In genomic region chr22:31944700-31945477, GRCh38 we compare ENCODE assay signal across 1 cellular context.
A peak's percentile ranks its signal among the peaks of the same experiment; 100 is the strongest.
TF ChIP-seq lines count a peak whose summit lies in the region.

No MANE protein-coding gene starts in this region.

TF ChIP-seq in GM12878, 131 proteins besides CTCF, POLR2A, EP300 and RAD21 (continued from another document and continues in another):
- no peak for TF ChIP-seq MYB (IDR thresholded peaks at IDR 0.05; ENCODE audit: borderline replicate concordance, low read depth, low read length)
- no peak for TF ChIP-seq JUND (IDR thresholded peaks at IDR 0.05; ENCODE audit: low read depth, low read length)
- TF ChIP-seq BRCA1 (IDR thresholded peaks at IDR 0.05; ENCODE audit: low read depth, low read length): no peak
- no peak for TF ChIP-seq MEF2A (IDR thresholded peaks at IDR 0.05; ENCODE audit: insufficient read depth, low read depth, low read length)
- no peak for TF ChIP-seq HDAC6 (IDR thresholded peaks at IDR 0.05; ENCODE audit: unreplicated experiment)
- 0 out of 2 replicates have a peak, but pooled peaks have one; percentile 4 for TF ChIP-seq TAF1 (IDR thresholded peaks at IDR 0.05; ENCODE audit: borderline replicate concordance, low read depth, low read length)
- peak; percentile 31; the same call in 1 of the 2 replicates for TF ChIP-seq YY1 (IDR thresholded peaks at IDR 0.05; ENCODE audit: low read depth, low read length)
- TF ChIP-seq CHD4 (IDR thresholded peaks at IDR 0.05): no peak
- TF ChIP-seq ATF7 (IDR thresholded peaks at IDR 0.05; ENCODE audit: low read depth): no peak
- no peak for TF ChIP-seq CBX5 (IDR thresholded peaks at IDR 0.05; ENCODE audit: low read depth)
- TF ChIP-seq EGR1 (IDR thresholded peaks at IDR 0.05; ENCODE audit: borderline replicate concordance in 1 of 2, low read depth in 2 of 2, low read length in 2 of 2): peak in 1 of 2 experiments; percentile 73; a peak in 2 of 3 replicates
- TF ChIP-seq ZBTB11 (CRISPR knock-in tag; IDR thresholded peaks at IDR 0.05): no peak
- no peak for TF ChIP-seq BCL11A (IDR thresholded peaks at IDR 0.05; ENCODE audit: low read depth, low read length)
- TF ChIP-seq TARDBP (IDR thresholded peaks at IDR 0.05; ENCODE audit: borderline replicate concordance): no peak
- TF ChIP-seq SP1 (IDR thresholded peaks at IDR 0.05; ENCODE audit: low read depth, low read length): no peak
- no peak for TF ChIP-seq JUNB (IDR thresholded peaks at IDR 0.05)
- TF ChIP-seq GABPA (IDR thresholded peaks at IDR 0.05; ENCODE audit: low read depth): no peak
- TF ChIP-seq TCF12 (IDR thresholded peaks at IDR 0.05; ENCODE audit: low read depth, low read length): no peak
- TF ChIP-seq SREBF1 (IDR thresholded peaks at IDR 0.05; ENCODE audit: low read length): no peak
- no peak for TF ChIP-seq NR2C1 (IDR thresholded peaks at IDR 0.05)
- no peak for TF ChIP-seq SPI1 (IDR thresholded peaks at IDR 0.05; ENCODE audit: borderline replicate concordance, insufficient read depth, low read depth, low read length)
- no peak for TF ChIP-seq WRNIP1 (IDR thresholded peaks at IDR 0.05; ENCODE audit: borderline replicate concordance, low read depth, low read length)
- no peak for TF ChIP-seq ATF2 (IDR thresholded peaks at IDR 0.05; ENCODE audit: low read length)
- no peak for TF ChIP-seq RUNX3 (IDR thresholded peaks at IDR 0.05; ENCODE audit: low read length)
- TF ChIP-seq RFX5 (IDR thresholded peaks at IDR 0.05; ENCODE audit: low read depth, low read length): no peak
- TF ChIP-seq EED (IDR thresholded peaks at IDR 0.05; ENCODE audit: low read depth): no peak
- no peak for TF ChIP-seq ZZZ3 (IDR thresholded peaks at IDR 0.05; ENCODE audit: control insufficient read depth, insufficient read length, low read depth)
- no peak for TF ChIP-seq KDM1A (IDR thresholded peaks at IDR 0.05; ENCODE audit: borderline replicate concordance)
- no peak for TF ChIP-seq NRF1 (conservative IDR thresholded peaks at IDR 0.05; ENCODE audit: low read depth, low read length)
- no peak for TF ChIP-seq STAT1 (conservative IDR thresholded peaks at IDR 0.05)
- no peak for TF ChIP-seq CHD1 (IDR thresholded peaks at IDR 0.05; ENCODE audit: low read depth, low read length)
- no peak for TF ChIP-seq BCL3 (IDR thresholded peaks at IDR 0.05; ENCODE audit: borderline replicate concordance, insufficient read depth, low read depth, low read length, poor library complexity, severe bottlenecking)
- TF ChIP-seq SMARCA5 (IDR thresholded peaks at IDR 0.05): peak; percentile 46
- TF ChIP-seq DPF2 (IDR thresholded peaks at IDR 0.05): peak; percentile 35; the same call in 1 of the 2 replicates
- no peak for TF ChIP-seq SMC3 (IDR thresholded peaks at IDR 0.05; ENCODE audit: borderline replicate concordance, low read length)
- no peak for TF ChIP-seq NR2C2 (IDR thresholded peaks at IDR 0.05; ENCODE audit: borderline replicate concordance, control insufficient read depth, insufficient read length, low read depth)
- no peak for TF ChIP-seq ZNF622 (IDR thresholded peaks at IDR 0.05)
- no peak for TF ChIP-seq MTA3 (IDR thresholded peaks at IDR 0.05; ENCODE audit: borderline replicate concordance, low read length)
- TF ChIP-seq FOS (IDR thresholded peaks at IDR 0.05; ENCODE audit: borderline replicate concordance, extremely low read depth, insufficient read length): no peak
- peak; percentile 74 for TF ChIP-seq NKRF (conservative IDR thresholded peaks at IDR 0.05)
- no peak for TF ChIP-seq REST (IDR thresholded peaks at IDR 0.05; ENCODE audit: low read depth, low read length)
- TF ChIP-seq PML (IDR thresholded peaks at IDR 0.05; ENCODE audit: low read length): no peak
- TF ChIP-seq CEBPZ (IDR thresholded peaks at IDR 0.05; ENCODE audit: low read depth, low read length): no peak
- no peak for TF ChIP-seq CBX3 (IDR thresholded peaks at IDR 0.05; ENCODE audit: borderline replicate concordance, low read depth)
- no peak for TF ChIP-seq CHD2 (IDR thresholded peaks at IDR 0.05; ENCODE audit: borderline replicate concordance, low read depth, low read length)
- TF ChIP-seq ASH2L (IDR thresholded peaks at IDR 0.05; ENCODE audit: borderline replicate concordance, low read depth): no peak
- TF ChIP-seq ATF3 (IDR thresholded peaks at IDR 0.05; ENCODE audit: borderline replicate concordance, extremely low read depth, low read depth, low read length): no peak
- no peak for TF ChIP-seq SRF (IDR thresholded peaks at IDR 0.05; ENCODE audit: low read depth in 2 of 2, low read length in 2 of 2)
- 0 out of 2 replicates have a peak, but pooled peaks have one; percentile 14 for TF ChIP-seq BACH1 (IDR thresholded peaks at IDR 0.05; ENCODE audit: borderline replicate concordance)
- no peak for TF ChIP-seq ZNF384 (IDR thresholded peaks at IDR 0.05; ENCODE audit: borderline replicate concordance, low read depth, low read length)
- TF ChIP-seq RCOR1 (conservative IDR thresholded peaks at IDR 0.05; ENCODE audit: low read depth, low read length): no peak
- peak; percentile 3 to 21; a peak in 2 of 4 replicates for TF ChIP-seq BHLHE40 (IDR thresholded peaks at IDR 0.05; ENCODE audit: borderline replicate concordance in 1 of 2, low read depth in 2 of 2, low read length in 1 of 2)
